ENCODE assay signal across 28 cellular contexts in the genomic region with DNA sequence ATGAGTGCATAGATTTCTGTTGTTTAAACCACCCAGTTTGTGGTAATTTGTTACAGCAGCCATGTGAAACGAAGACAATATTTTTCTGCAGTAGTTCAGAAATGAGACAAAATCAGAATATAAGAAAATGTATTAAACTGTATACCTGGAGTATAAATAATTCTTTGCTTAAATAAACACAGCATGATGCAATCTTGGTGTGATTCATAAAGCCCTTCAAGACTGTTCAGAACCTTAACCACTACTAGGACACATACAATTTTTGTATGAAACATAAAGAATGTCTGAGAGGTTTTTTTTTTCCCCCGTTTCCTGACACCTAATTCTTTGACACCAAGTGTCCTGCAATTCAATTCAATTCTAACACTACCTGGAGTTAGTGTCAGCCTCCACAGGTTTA. TPM values are rescaled to one million over a fixed set of nuclear protein-coding genes. Genes with fewer than 3 reads are reported as not detected.
DNase-seq lines count a peak whose midpoint lies in the region; ATAC-seq and TF ChIP-seq lines count a peak whose summit lies in the region.
"Had no signal": no experiment of that assay in that cellular context is flagged by ENCODE, and none has a peak within 500 bp of the region (broad histone marks: within the 10 kb centered on the region; RNA-seq: fewer than 3 reads in every experiment).

No MANE protein-coding gene starts in this region.

- H3K9me3 ChIP-seq in DOHH2 (ENCODE audit: control insufficient read depth, insufficient read depth, low read length) = peaks cover 25% of the 10 kb centered on the region
- peaks cover 6% of the 10 kb centered on the region for H3K9me3 ChIP-seq in mammary epithelial cell (replicated peaks; ENCODE audit: insufficient read depth, low read length)
- H3K9me3 ChIP-seq: lower lobe of right lung, right lobe of liver, thyroid gland had no signal

- H2AFZ ChIP-seq in mammary epithelial cell (ENCODE audit: low read depth, low read length) = no peak overlapping the region

- H3K9me2 ChIP-seq in DOHH2 (replicated peaks; ENCODE audit: control insufficient read depth, low read length) = no peaks in the 10 kb centered on the region

- H3K27me3 ChIP-seq in DOHH2 (ENCODE audit: control insufficient read depth, low read length) (no peaks in the 10 kb centered on the region), mammary epithelial cell (ENCODE audit: insufficient read depth, low read length) (no peaks in the 10 kb centered on the region)
- H3K27me3 ChIP-seq: Peyer's patch, right lobe of liver, spleen, stomach, thyroid gland had no signal

- peaks cover 98% of the 10 kb centered on the region for H3K79me2 ChIP-seq in DOHH2 (ENCODE audit: control insufficient read depth, low read length)
- peaks cover 88% of the 10 kb centered on the region for H3K79me2 ChIP-seq in mammary epithelial cell (ENCODE audit: insufficient read depth, low read length)

- H3K4me3 ChIP-seq in DOHH2 (ENCODE audit: low read length) (peak overlapping the region; percentile 16; the same call in 1 of the 2 replicates), mammary epithelial cell (replicated peaks in 1 of 3; ENCODE audit: insufficient read depth in 1 of 3, low read depth in 2 of 3, low read length in 3 of 3) (no peak overlapping the region), fibroblast of pulmonary artery (replicated peaks; ENCODE audit: low read depth, low read length) (no peak overlapping the region)
- H3K4me3 ChIP-seq: coronary artery, K562, lower lobe of right lung, Peyer's patch, right lobe of liver, spleen, stomach, thyroid gland had no signal

- dilution Hi-C loops in mammary epithelial cell (cut with HindIII; ENCODE audit: low sequenced_read_pairs) = no loop called here

- intact Hi-C loops in mammary epithelial cell (cut with micrococcal nuclease) = no loop called here

- BruUV-seq in mammary epithelial cell (replicated peaks; lab: Mats Ljungman, UMichigan) = no TSS peak

- DNase-seq in LHCN-M2 (ENCODE audit: low read depth) (peak; percentile 34), mammary epithelial cell (peak; percentile 40), fibroblast of pulmonary artery (ENCODE audit: low read depth) (peak; percentile 42), NCI-H1417 (lab: John Stamatoyannopoulos, UW) (no peak), SIG-M5 (lab: John Stamatoyannopoulos, UW) (no peak)
- DNase-seq: activated CD4-positive, alpha-beta memory T cell treated with anti-CD3 and anti-CD28 coated beads, Interleukin-2, amount 10 ng/mL, durations not matched to agents 7 days and 5 days; activated CD8-positive, alpha-beta memory T cell treated with anti-CD3 and anti-CD28 coated beads, Interleukin-2, amount 50 U/mL, for 48 hours; activated naive CD4-positive, alpha-beta T cell treated with anti-CD3 and anti-CD28 coated beads, Interleukin-2, amount 10 ng/mL, durations not matched to agents 7 days and 5 days; amniotic stem cell; effector CD8-positive, alpha-beta T cell; hippocampal formation; lower lobe of right lung; naive thymus-derived CD4-positive, alpha-beta T cell; NCI-H1436; NCI-H2081; NCI-H345; Peyer's patch; right lobe of liver; SHP77 treated with DMSO at 0.1 percent for 48 hours; spleen; stomach; T-helper 9 cell; thyroid gland had no signal

- TF ChIP-seq CTCF in DOHH2 (IDR thresholded peaks at IDR 0.05; ENCODE audit: low read depth, low read length, poor library complexity, severe bottlenecking) = no peak
- TF ChIP-seq CTCF in mammary epithelial cell (conservative IDR thresholded peaks at IDR 0.05 in 1 of 2, IDR thresholded peaks at IDR 0.05 in 1 of 2; ENCODE audit: extremely low read depth in 1 of 2, insufficient read depth in 1 of 2, low read depth in 1 of 2, low read length in 2 of 2) = no peak
- TF ChIP-seq CTCF in fibroblast of pulmonary artery (IDR thresholded peaks at IDR 0.05; ENCODE audit: low read length, missing control alignments) = no peak

- ATAC-seq in GM19452 (IDR thresholded peaks at IDR 0.05; ENCODE audit: unreplicated experiment) (no peak), GM18861 (IDR thresholded peaks at IDR 0.05; ENCODE audit: unreplicated experiment) (no peak)
- ATAC-seq: K562; lower lobe of right lung; naive thymus-derived CD4-positive, alpha-beta T cell; right lobe of liver had no signal

- in situ Hi-C loops in mammary epithelial cell (cut with MboI; ENCODE audit: low sequenced_read_pairs in 2 of 2) = no loop called here

- 89% methylated on average over 2 of the region's 2 CpGs for WGBS in mammary epithelial cell (ENCODE audit: low coverage, missing lambda C conversion rate)

- peaks cover 40% of the 10 kb centered on the region for H3K4me1 ChIP-seq in DOHH2 (ENCODE audit: control insufficient read depth, low read length)
- no peaks in the 10 kb centered on the region for H3K4me1 ChIP-seq in mammary epithelial cell (ENCODE audit: insufficient read depth, low read length)
- H3K4me1 ChIP-seq: lower lobe of right lung, Peyer's patch, right lobe of liver, spleen, stomach, thyroid gland had no signal

- H3K36me3 ChIP-seq in DOHH2 (ENCODE audit: control insufficient read depth, low read length) (peaks cover 75% of the 10 kb centered on the region), mammary epithelial cell (ENCODE audit: insufficient read depth, low read length) (no peaks in the 10 kb centered on the region)
- H3K36me3 ChIP-seq: lower lobe of right lung, Peyer's patch, right lobe of liver, spleen, stomach, thyroid gland had no signal

- H3K4me2 ChIP-seq in DOHH2 (ENCODE audit: low read length) = peak overlapping the region; percentile 5; the same call in 1 of the 2 replicates
- no peak overlapping the region for H3K4me2 ChIP-seq in mammary epithelial cell (ENCODE audit: insufficient read depth, low read depth, low read length)

- CTCF ChIA-PET in mammary epithelial cell (lab: Charles Lee; ENCODE audit: low non-redundant PET) = no interaction called here

- H3K27ac ChIP-seq in DOHH2 (ENCODE audit: low read depth, low read length) = no peak overlapping the region
- no peak overlapping the region for H3K27ac ChIP-seq in mammary epithelial cell (ENCODE audit: insufficient read depth, low read depth, low read length)
- H3K27ac ChIP-seq: lower lobe of right lung, Peyer's patch, right lobe of liver, spleen, stomach, thyroid gland had no signal

- peaks cover 2% of the 10 kb centered on the region; the same call in 1 of the 2 replicates for H3F3A ChIP-seq in DOHH2 (ENCODE audit: control insufficient read depth, insufficient read depth)

- H4K20me1 ChIP-seq in DOHH2 (ENCODE audit: control insufficient read depth, insufficient read depth, low read depth, low read length) (peaks cover 4% of the 10 kb centered on the region; the same call in 1 of the 2 replicates), mammary epithelial cell (ENCODE audit: insufficient read depth, low read length) (no peaks in the 10 kb centered on the region)

- H3K9ac ChIP-seq in mammary epithelial cell (ENCODE audit: insufficient read depth, low read length) = no peak overlapping the region

RNA-seq across cellular contexts. Expression of a gene that starts 10.5 kb away (rescaled TPM):
- 238 and 300 TPM in 2 replicates for total RNA-seq in LHCN-M2 (2014; rRNA removed)
- 174 TPM for polyA plus RNA-seq in LHCN-M2 (2012)
- 100 to 1,000 TPM in 1 of 2 donors, 10 to 100 TPM in 1; 88.7 to 177 TPM for total RNA-seq in mammary epithelial cell
- polyA plus RNA-seq in mammary epithelial cell = 115 TPM
- polyA minus RNA-seq in mammary epithelial cell = 64.7 TPM

Comparison
In these comparisons a context has a peak if more than half of its experiments do, and no peak if none do; other contexts are left out.
1. DNase-seq: peak in LHCN-M2 (single experiment), mammary epithelial cell (single experiment) and fibroblast of pulmonary artery (single experiment); none in NCI-H1417 (0 of 3) and SIG-M5 (single experiment).